Comparison of ENCODE assay signal across 8 cellular contexts in the genomic region with DNA sequence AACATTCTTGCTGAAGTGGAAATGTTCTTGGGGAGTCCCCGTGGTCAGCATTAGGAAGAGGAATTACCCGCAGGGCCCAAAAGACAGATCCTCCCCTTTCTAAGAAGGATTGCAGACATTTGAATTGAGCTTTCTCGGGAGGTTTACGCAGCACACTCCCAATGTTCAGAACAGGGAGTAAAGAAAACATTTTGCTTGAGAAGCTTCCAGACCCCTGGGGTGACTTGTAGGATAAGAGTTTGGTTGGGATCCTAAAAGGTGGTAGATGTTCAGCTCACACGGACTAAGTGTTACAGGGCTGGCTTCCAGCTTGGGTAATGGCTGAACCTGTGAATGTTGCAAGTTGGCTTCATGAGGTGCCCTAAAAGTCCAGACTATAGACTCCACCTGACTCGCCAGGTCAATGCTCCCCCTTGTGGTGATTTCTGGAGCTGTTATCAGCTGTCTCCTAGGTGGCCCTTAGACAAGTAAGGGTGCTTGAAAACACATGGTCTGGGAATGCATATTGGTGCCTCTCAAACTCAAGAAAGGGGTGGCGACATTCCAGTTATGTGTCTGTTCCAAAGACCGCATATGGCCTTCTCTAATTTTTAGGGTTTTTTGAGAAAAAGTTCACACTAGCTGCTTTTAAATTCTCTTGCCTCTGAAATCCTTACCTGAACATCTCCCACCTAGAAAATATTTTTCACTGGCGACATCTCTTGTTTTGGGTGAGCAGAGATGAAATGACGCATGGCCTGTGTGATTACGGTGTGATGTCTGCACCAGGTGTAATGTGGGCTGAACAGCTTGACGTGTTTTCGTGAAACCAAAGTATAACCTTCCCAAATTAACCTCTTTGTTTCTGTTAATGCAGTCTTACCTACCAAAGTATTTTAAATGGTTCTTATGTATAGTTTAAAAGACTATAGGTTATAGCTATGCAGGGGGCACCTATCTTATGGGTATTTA.
A peak's percentile ranks its signal among the peaks of the same experiment; 100 is the strongest.
DNase-seq lines count a peak whose midpoint lies in the region; ATAC-seq lines count a peak whose summit lies in the region.

No MANE protein-coding gene starts in this region.

- H3K9me3 Mint-ChIP-seq in memory B cell = peaks cover 1% of the 10 kb centered on the region

- no peaks in the 10 kb centered on the region for H3K36me3 Mint-ChIP-seq in memory B cell

- DNase-seq in NCI-H2227 (lab: John Stamatoyannopoulos, UW; ENCODE audit: unreplicated experiment) (peak; percentile 2), NCI-H2227 treated with DMSO at 0.1 percent for 48 hours (lab: John Stamatoyannopoulos, UW) (no peak), NCI-H1105 (lab: John Stamatoyannopoulos, UW) (peak; percentile 4), dedifferentiated amniotic fluid mesenchymal stem cell (ENCODE audit: extremely low spot score) (peak; percentile 23), memory B cell (ENCODE audit: low spot score in 2 of 2) (peak; percentile 57 to 70)
- peak; percentile 61 to 75 for DNase-seq in activated CD4-positive, alpha-beta T cell treated with anti-CD3 and anti-CD28 coated beads for 4 hours
- DNase-seq in stimulated activated CD8-positive, alpha-beta memory T cell treated with anti-CD3 and anti-CD28 coated beads, Interleukin-7, amount 100 ng/mL, for 1 hour (ENCODE audit: low read depth in 2 of 2) = peak; percentile 27 to 43

- no peaks in the 10 kb centered on the region for H3K4me1 Mint-ChIP-seq in memory B cell

- H3K27me3 Mint-ChIP-seq in memory B cell = peaks cover 1% of the 10 kb centered on the region

- ATAC-seq in HG02571 (IDR thresholded peaks at IDR 0.05; ENCODE audit: unreplicated experiment) = peak; percentile 81
- peak; percentile 79 for ATAC-seq in memory B cell (ENCODE audit: low read depth)

- H3K27ac Mint-ChIP-seq in memory B cell = no peak overlapping the region

- H3K4me3 Mint-ChIP-seq in memory B cell = no peak overlapping the region
